Comparison of ENCODE assay signal across 29 cellular contexts in the genomic region with DNA sequence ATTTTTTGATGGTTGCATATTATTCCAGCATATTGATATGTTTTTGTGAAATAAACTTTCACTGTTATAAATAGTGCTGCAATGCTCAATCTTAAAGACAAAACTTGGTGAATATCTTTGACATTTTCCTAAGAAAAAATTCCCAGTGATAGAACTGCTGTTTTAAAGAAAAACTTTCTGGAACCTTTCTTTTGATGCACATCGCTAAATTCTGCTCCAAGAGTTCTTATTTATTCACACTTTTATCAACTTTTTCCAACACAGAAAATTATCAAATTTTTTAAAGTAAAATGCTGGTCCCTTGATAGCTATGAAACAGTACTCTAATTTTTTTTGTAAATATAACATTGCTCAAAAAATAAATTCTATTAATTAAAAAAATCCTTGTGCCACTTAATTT.
"Had no signal": no experiment of that assay in that cellular context is flagged by ENCODE, and none has a peak within 500 bp of the region (broad histone marks: within the 10 kb centered on the region; RNA-seq: fewer than 3 reads in every experiment).

No MANE protein-coding gene starts in this region.

- H3K27me3 ChIP-seq: stomach, suprapubic skin, testis, thyroid gland, tibial artery, tibial nerve, transverse colon, upper lobe of left lung, upper lobe of right lung, uterus, vagina had no signal

- H3K27ac ChIP-seq: stomach, suprapubic skin, testis, thoracic aorta, thyroid gland, tibial artery, tibial nerve, transverse colon, upper lobe of left lung, upper lobe of right lung, uterus, vagina had no signal

- H3K27me3 Mint-ChIP-seq: stimulated activated memory B cell treated with anti-CD40 and anti-IgM and Interleukin-4, amounts not matched to agents 10 μg/mL and 1 μg/mL and 100 μg/mL, for 72 hours; type B pancreatic cell had no signal

- H3K9me3 ChIP-seq: stomach, suprapubic skin, testis, thoracic aorta, thyroid gland, tibial artery, tibial nerve, transverse colon, upper lobe of left lung, upper lobe of right lung, uterus, vagina had no signal

- H3K36me3 ChIP-seq: stomach, suprapubic skin, thoracic aorta, thyroid gland, tibial artery, tibial nerve, transverse colon, upper lobe of left lung, upper lobe of right lung, uterus, vagina had no signal

- H3K9me3 Mint-ChIP-seq: stimulated activated effector memory CD8-positive, alpha-beta T cell treated with anti-CD3 and anti-CD28 coated beads, Interleukin-12 subunit alpha, Interleukin-12 subunit beta, amount 100 ng/mL, for 72 hours; stimulated activated memory B cell treated with anti-CD40 and anti-IgM and Interleukin-4, amounts not matched to agents 10 μg/mL and 1 μg/mL and 100 μg/mL, for 72 hours; stimulated activated naive B cell treated with anti-CD40 and anti-IgM and Interleukin-4, amounts not matched to agents 10 μg/mL and 1 μg/mL and 100 μg/mL, for 72 hours; type B pancreatic cell had no signal

- H3K4me3 ChIP-seq: stomach, suprapubic skin, testis, thoracic aorta, thyroid gland, tibial artery, tibial nerve, transverse colon, upper lobe of left lung, upper lobe of right lung, uterus, vagina had no signal

- H3K27ac Mint-ChIP-seq: stimulated activated effector memory CD8-positive, alpha-beta T cell treated with anti-CD3 and anti-CD28 coated beads, Interleukin-12 subunit alpha, Interleukin-12 subunit beta, amount 100 ng/mL, for 72 hours; stimulated activated memory B cell treated with anti-CD40 and anti-IgM and Interleukin-4, amounts not matched to agents 10 μg/mL and 1 μg/mL and 100 μg/mL, for 72 hours; stimulated activated naive B cell treated with anti-CD40 and anti-IgM and Interleukin-4, amounts not matched to agents 10 μg/mL and 1 μg/mL and 100 μg/mL, for 72 hours; stimulated activated naive CD8-positive, alpha-beta T cell treated with anti-CD3 and anti-CD28 coated beads, Interleukin-15, amount 100 ng/mL, for 72 hours; stimulated activated naive CD8-positive, alpha-beta T cell treated with anti-CD3 and anti-CD28 coated beads, Interleukin-15, Interleukin-2, amounts not matched to agents 100 ng/mL and 50 ng/mL, for 24 hours; type B pancreatic cell had no signal

- ATAC-seq: stimulated activated effector memory CD8-positive, alpha-beta T cell treated with anti-CD3 and anti-CD28 coated beads, Interleukin-12 subunit alpha, Interleukin-12 subunit beta, amount 100 ng/mL, for 72 hours; stimulated activated memory B cell treated with anti-CD40 and anti-IgM and Interleukin-4, amounts not matched to agents 10 μg/mL and 1 μg/mL and 100 μg/mL, for 72 hours; stimulated activated naive B cell treated with anti-CD40 and anti-IgM and Interleukin-4, amounts not matched to agents 10 μg/mL and 1 μg/mL and 100 μg/mL, for 72 hours; stimulated activated naive CD8-positive, alpha-beta T cell treated with anti-CD3 and anti-CD28 coated beads, Interleukin-15, amount 100 ng/mL, for 72 hours; stimulated activated naive CD8-positive, alpha-beta T cell treated with anti-CD3 and anti-CD28 coated beads, Interleukin-15, Interleukin-2, amounts not matched to agents 100 U/mL and 50 U/mL, for 24 hours; upper lobe of right lung had no signal

- H3K4me1 ChIP-seq: stomach, suprapubic skin, testis, tibial artery, tibial nerve, transverse colon, upper lobe of left lung, upper lobe of right lung, uterus, vagina had no signal

- H3K36me3 Mint-ChIP-seq: stimulated activated effector memory CD8-positive, alpha-beta T cell treated with anti-CD3 and anti-CD28 coated beads, Interleukin-12 subunit alpha, Interleukin-12 subunit beta, amount 100 ng/mL, for 72 hours; stimulated activated memory B cell treated with anti-CD40 and anti-IgM and Interleukin-4, amounts not matched to agents 10 μg/mL and 1 μg/mL and 100 μg/mL, for 72 hours; stimulated activated naive B cell treated with anti-CD40 and anti-IgM and Interleukin-4, amounts not matched to agents 10 μg/mL and 1 μg/mL and 100 μg/mL, for 72 hours; type B pancreatic cell had no signal

- H3K4me3 Mint-ChIP-seq: stimulated activated effector memory CD8-positive, alpha-beta T cell treated with anti-CD3 and anti-CD28 coated beads, Interleukin-12 subunit alpha, Interleukin-12 subunit beta, amount 100 ng/mL, for 72 hours; stimulated activated memory B cell treated with anti-CD40 and anti-IgM and Interleukin-4, amounts not matched to agents 10 μg/mL and 1 μg/mL and 100 μg/mL, for 72 hours; stimulated activated naive B cell treated with anti-CD40 and anti-IgM and Interleukin-4, amounts not matched to agents 10 μg/mL and 1 μg/mL and 100 μg/mL, for 72 hours; stimulated activated naive CD8-positive, alpha-beta T cell treated with anti-CD3 and anti-CD28 coated beads, Interleukin-15, amount 100 ng/mL, for 72 hours; stimulated activated naive CD8-positive, alpha-beta T cell treated with anti-CD3 and anti-CD28 coated beads, Interleukin-15, Interleukin-2, amounts not matched to agents 100 ng/mL and 50 ng/mL, for 24 hours; type B pancreatic cell had no signal

- FAIRE-seq: urothelium cell line had no signal

- H3K4me1 Mint-ChIP-seq: stimulated activated effector memory CD8-positive, alpha-beta T cell treated with anti-CD3 and anti-CD28 coated beads, Interleukin-12 subunit alpha, Interleukin-12 subunit beta, amount 100 ng/mL, for 72 hours; stimulated activated memory B cell treated with anti-CD40 and anti-IgM and Interleukin-4, amounts not matched to agents 10 μg/mL and 1 μg/mL and 100 μg/mL, for 72 hours; stimulated activated naive B cell treated with anti-CD40 and anti-IgM and Interleukin-4, amounts not matched to agents 10 μg/mL and 1 μg/mL and 100 μg/mL, for 72 hours; stimulated activated naive CD8-positive, alpha-beta T cell treated with anti-CD3 and anti-CD28 coated beads, Interleukin-15, amount 100 ng/mL, for 72 hours had no signal

- DNase-seq: stimulated activated CD4-positive, alpha-beta T cell treated with anti-CD3 and anti-CD28 coated beads, Interleukin-2, amount 100 ng/mL, for 48 hours; stimulated activated CD4-positive, alpha-beta T cell treated with anti-CD3 and anti-CD28 coated beads, Interleukin-4, amount 100 ng/mL, for 1 hour; stimulated activated CD4-positive, alpha-beta T cell treated with anti-CD3 and anti-CD28 coated beads, Interleukin-4, amount 100 ng/mL, for 24 hours; stimulated activated CD4-positive, alpha-beta T cell treated with anti-CD3 and anti-CD28 coated beads, Interleukin-4, amount 100 ng/mL, for 4 hours; stimulated activated CD8-positive, alpha-beta memory T cell treated with anti-CD3 and anti-CD28 coated beads, Interleukin-4, amount 100 ng/mL, for 48 hours; stimulated activated naive B cell treated with anti-CD40 and anti-IgM and Interleukin-4, amounts not matched to agents 10 μg/mL and 1 μg/mL and 100 μg/mL, for 72 hours; stimulated activated naive CD4-positive, alpha-beta T cell; stimulated activated naive CD4-positive, alpha-beta T cell treated with Interleukin-2 at 50 U/mL for 16 hours; stimulated activated naive CD8-positive, alpha-beta T cell treated with anti-CD3 and anti-CD28 coated beads, Interleukin-15, amount 100 ng/mL, for 72 hours; stimulated activated naive CD8-positive, alpha-beta T cell treated with anti-CD3 and anti-CD28 coated beads, Interleukin-15, Interleukin-2, amounts not matched to agents 100 U/mL and 50 U/mL, for 24 hours; stomach; substantia nigra; testis; thyroid gland; tibial artery; transverse colon; trophoblast cell; upper lobe of left lung; upper lobe of right lung; uterus had no signal
